ENCODE assay signal across 1 cellular context in genomic region chr11:827861-828167, GRCh38.
TF ChIP-seq lines count a peak whose summit lies in the region.

Gene CRACR2B, plus strand, starts transcription at chr11:827919. Its CDS starts 689 bp downstream, at chr11:828608.

TF ChIP-seq in IMR-90, 13 proteins besides CTCF, POLR2A, EP300 and RAD21 (continued from another document):
- no peak for TF ChIP-seq CEBPB (IDR thresholded peaks at IDR 0.05; ENCODE audit: low read depth, low read length)
- TF ChIP-seq CHD1 (IDR thresholded peaks at IDR 0.05; ENCODE audit: low read depth, low read length): no peak
- TF ChIP-seq MAZ (IDR thresholded peaks at IDR 0.05; ENCODE audit: borderline replicate concordance, low read depth, low read length): no peak
- no peak for TF ChIP-seq ELK1 (IDR thresholded peaks at IDR 0.05; ENCODE audit: borderline replicate concordance, low read depth, low read length)
TF ChIP-seq in IMR-90: peak in this region for 0.
